In genomic region chr12:56308714-56309113, GRCh38 we compare ENCODE assay signal across 33 cellular contexts. TPM values are rescaled to one million over a fixed set of nuclear protein-coding genes. Genes with fewer than 3 reads are reported as not detected.
"Had no signal": no experiment of that assay in that cellular context is flagged by ENCODE, and none has a peak within 500 bp of the region (broad histone marks: within the 10 kb centered on the region; RNA-seq: fewer than 3 reads in every experiment).

No MANE protein-coding gene starts in this region.

- FAIRE-seq: urothelium cell line had no signal

- H3K4me3 ChIP-seq: neural progenitor cell, ovary, psoas muscle, skin epidermis, smooth muscle cell, spleen, suprapubic skin, thoracic aorta, thyroid gland, tibial nerve, upper lobe of left lung, vagina had no signal

- H3K4me2 ChIP-seq: neural progenitor cell, smooth muscle cell had no signal

- H3K9me3 ChIP-seq: ovary, psoas muscle, spleen, suprapubic skin, thoracic aorta, thyroid gland, tibial nerve, upper lobe of left lung, vagina had no signal

- H3K36me3 ChIP-seq: ovary had no signal

- H3K27ac ChIP-seq: neural progenitor cell, ovary, parathyroid adenoma, psoas muscle, skin epidermis, spleen, suprapubic skin, thoracic aorta, thyroid gland, tibial nerve, upper lobe of left lung, vagina had no signal

- H3K27me3 Mint-ChIP-seq: naive B cell; naive thymus-derived CD8-positive, alpha-beta T cell; natural killer cell treated with Interleukin-12 subunit alpha and Interleukin-12 subunit beta and Interleukin-15 and Interleukin-18, amount 100 ng/mL, for 72 hours; progenitor cell of endocrine pancreas; stimulated activated memory B cell treated with anti-CD40 and anti-IgM and Interleukin-4, amounts not matched to agents 10 μg/mL and 1 μg/mL and 100 μg/mL, for 72 hours; stimulated activated naive CD8-positive, alpha-beta T cell treated with anti-CD3 and anti-CD28 coated beads, Interleukin-15, amount 100 ng/mL, for 72 hours had no signal

- H3K27me3 ChIP-seq: neural progenitor cell, ovary, spleen, suprapubic skin, thyroid gland, tibial nerve, upper lobe of left lung, vagina had no signal

- H3K4me3 Mint-ChIP-seq: naive B cell; naive thymus-derived CD8-positive, alpha-beta T cell; natural killer cell treated with Interleukin-12 subunit alpha and Interleukin-12 subunit beta and Interleukin-15 and Interleukin-18, amount 100 ng/mL, for 72 hours; nephron progenitor cell; neural progenitor cell; stimulated activated memory B cell treated with anti-CD40 and anti-IgM and Interleukin-4, amounts not matched to agents 10 μg/mL and 1 μg/mL and 100 μg/mL, for 72 hours; stimulated activated naive CD8-positive, alpha-beta T cell treated with anti-CD3 and anti-CD28 coated beads, Interleukin-15, amount 100 ng/mL, for 72 hours had no signal

- H3K9me3 Mint-ChIP-seq: naive B cell; naive thymus-derived CD8-positive, alpha-beta T cell; natural killer cell treated with Interleukin-12 subunit alpha and Interleukin-12 subunit beta and Interleukin-15 and Interleukin-18, amount 100 ng/mL, for 72 hours; nephron progenitor cell; neural progenitor cell; stimulated activated memory B cell treated with anti-CD40 and anti-IgM and Interleukin-4, amounts not matched to agents 10 μg/mL and 1 μg/mL and 100 μg/mL, for 72 hours; stimulated activated naive CD8-positive, alpha-beta T cell treated with anti-CD3 and anti-CD28 coated beads, Interleukin-15, amount 100 ng/mL, for 72 hours had no signal

- H3K9ac ChIP-seq: neural progenitor cell, parathyroid adenoma had no signal

- ATAC-seq: naive thymus-derived CD8-positive, alpha-beta T cell; natural killer cell treated with Interleukin-12 subunit alpha and Interleukin-12 subunit beta and Interleukin-15 and Interleukin-18, amount 100 ng/mL, for 72 hours; psoas muscle; right cardiac atrium; sciatic nerve; stimulated activated memory B cell treated with anti-CD40 and anti-IgM and Interleukin-4, amounts not matched to agents 10 μg/mL and 1 μg/mL and 100 μg/mL, for 72 hours; stimulated activated naive CD8-positive, alpha-beta T cell treated with anti-CD3 and anti-CD28 coated beads, Interleukin-15, amount 100 ng/mL, for 72 hours had no signal

- H3K4me1 Mint-ChIP-seq: naive B cell; nephron progenitor cell; neural progenitor cell; stimulated activated memory B cell treated with anti-CD40 and anti-IgM and Interleukin-4, amounts not matched to agents 10 μg/mL and 1 μg/mL and 100 μg/mL, for 72 hours; stimulated activated naive CD8-positive, alpha-beta T cell treated with anti-CD3 and anti-CD28 coated beads, Interleukin-15, amount 100 ng/mL, for 72 hours had no signal

- H3K4me1 ChIP-seq: neural progenitor cell, parathyroid adenoma, psoas muscle, suprapubic skin, thyroid gland, tibial nerve, upper lobe of left lung, vagina had no signal

- H2AFZ ChIP-seq: neural progenitor cell, parathyroid adenoma had no signal

- H3K36me3 Mint-ChIP-seq: natural killer cell treated with Interleukin-12 subunit alpha and Interleukin-12 subunit beta and Interleukin-15 and Interleukin-18, amount 100 ng/mL, for 72 hours had no signal

- H3K27ac Mint-ChIP-seq: natural killer cell treated with Interleukin-12 subunit alpha and Interleukin-12 subunit beta and Interleukin-15 and Interleukin-18, amount 100 ng/mL, for 72 hours; nephron progenitor cell; neural progenitor cell; progenitor cell of endocrine pancreas; stimulated activated memory B cell treated with anti-CD40 and anti-IgM and Interleukin-4, amounts not matched to agents 10 μg/mL and 1 μg/mL and 100 μg/mL, for 72 hours; stimulated activated naive CD8-positive, alpha-beta T cell treated with anti-CD3 and anti-CD28 coated beads, Interleukin-15, amount 100 ng/mL, for 72 hours had no signal

- DNase-seq: naive B cell; naive thymus-derived CD8-positive, alpha-beta T cell; nephron progenitor cell; occipital lobe; ovary; psoas muscle; right cardiac atrium; spleen; stimulated activated CD4-positive, alpha-beta T cell treated with anti-CD3 and anti-CD28 coated beads, Interleukin-12 subunit alpha, Interleukin-12 subunit beta, amount 100 ng/mL, for 4 hours; stimulated activated CD4-positive, alpha-beta T cell treated with anti-CD3 and anti-CD28 coated beads, Interleukin-1b, Interleukin-23, amount 100 ng/mL, for 48 hours; stimulated activated CD4-positive, alpha-beta T cell treated with anti-CD3 and anti-CD28 coated beads, Interleukin-4, amount 100 ng/mL, for 1 hour; stimulated activated CD4-positive, alpha-beta T cell treated with anti-CD3 and anti-CD28 coated beads, Interleukin-4, amount 100 ng/mL, for 4 hours; stimulated activated CD8-positive, alpha-beta memory T cell treated with anti-CD3 and anti-CD28 coated beads, Interleukin-4, amount 100 ng/mL, for 48 hours; stimulated activated naive CD4-positive, alpha-beta T cell; stimulated activated naive CD8-positive, alpha-beta T cell treated with anti-CD3 and anti-CD28 coated beads, Interleukin-15, amount 100 ng/mL, for 72 hours; substantia nigra; thyroid gland; trophoblast cell had no signal

RNA-seq across cellular contexts. Expression of gene IL23A, which starts 30.0 kb away (rescaled TPM):
- total RNA-seq: occipital lobe, osteoblast, right cardiac atrium, sciatic nerve, suprapubic skin, thoracic aorta, tibial nerve, vagina had no signal
